In the genomic region with DNA sequence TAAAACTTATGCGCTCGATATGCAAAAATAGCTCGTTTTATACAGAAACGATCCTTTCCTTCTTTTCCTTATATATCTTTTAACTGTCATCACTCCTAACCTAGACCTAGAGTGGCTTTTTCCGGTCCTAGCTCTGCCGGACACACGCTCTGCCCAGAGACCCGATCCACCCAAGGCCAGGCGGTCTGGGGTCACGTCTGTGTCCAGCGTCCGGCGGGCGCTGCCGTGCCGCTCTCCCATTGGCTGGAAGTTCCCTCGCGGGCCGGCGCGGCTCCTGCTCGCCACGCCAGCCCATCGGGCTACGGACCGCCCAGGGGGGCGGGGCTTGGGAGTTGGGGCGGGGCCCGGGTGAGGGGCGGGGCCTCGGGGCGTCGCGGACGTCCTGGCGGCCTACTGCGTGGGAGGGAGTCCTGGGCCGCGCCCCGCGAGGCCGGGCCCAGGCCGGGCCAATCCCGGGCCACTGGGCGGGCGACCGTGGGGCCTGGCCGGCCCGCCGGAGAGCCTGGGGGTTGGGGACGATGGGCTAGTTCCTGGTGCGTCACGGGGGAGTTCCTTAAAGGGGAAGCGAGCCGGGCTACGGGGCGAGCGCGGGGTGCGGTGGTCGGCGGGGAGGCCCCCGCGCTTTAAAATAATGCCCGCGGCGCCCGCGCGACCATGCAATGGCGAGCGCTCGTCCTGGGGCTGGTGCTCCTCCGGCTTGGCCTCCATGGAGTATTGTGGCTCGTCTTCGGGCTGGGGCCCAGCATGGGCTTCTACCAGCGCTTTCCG, we compare ENCODE assay signal across 1 cellular context.
TF ChIP-seq lines count a peak whose summit lies in the region.

Gene EDEM1 (plus strand): TSS at position 556 of the 768 bp plus-strand sequence. CDS start 99 bp downstream, at position 655.

TF ChIP-seq in K562, 482 proteins besides CTCF, POLR2A, EP300 and RAD21 (continued from another document and continues in another):
- no peak for TF ChIP-seq MYBL2 (IDR thresholded peaks at IDR 0.05; ENCODE audit: low read depth)
- TF ChIP-seq MYBL2 (CRISPR knock-in tag; IDR thresholded peaks at IDR 0.05; ENCODE audit: borderline replicate concordance), result no peak
- no peak for TF ChIP-seq EZH2 (IDR thresholded peaks at IDR 0.05; ENCODE audit: borderline replicate concordance, low read depth, low read length)
- TF ChIP-seq ZFP1 (CRISPR knock-in tag; IDR thresholded peaks at IDR 0.05), result no peak
- TF ChIP-seq ZFX (CRISPR knock-in tag; IDR thresholded peaks at IDR 0.05), result peak; percentile 85
- no peak for TF ChIP-seq ZNF395 (CRISPR knock-in tag; IDR thresholded peaks at IDR 0.05)
- TF ChIP-seq, protein P1, sequence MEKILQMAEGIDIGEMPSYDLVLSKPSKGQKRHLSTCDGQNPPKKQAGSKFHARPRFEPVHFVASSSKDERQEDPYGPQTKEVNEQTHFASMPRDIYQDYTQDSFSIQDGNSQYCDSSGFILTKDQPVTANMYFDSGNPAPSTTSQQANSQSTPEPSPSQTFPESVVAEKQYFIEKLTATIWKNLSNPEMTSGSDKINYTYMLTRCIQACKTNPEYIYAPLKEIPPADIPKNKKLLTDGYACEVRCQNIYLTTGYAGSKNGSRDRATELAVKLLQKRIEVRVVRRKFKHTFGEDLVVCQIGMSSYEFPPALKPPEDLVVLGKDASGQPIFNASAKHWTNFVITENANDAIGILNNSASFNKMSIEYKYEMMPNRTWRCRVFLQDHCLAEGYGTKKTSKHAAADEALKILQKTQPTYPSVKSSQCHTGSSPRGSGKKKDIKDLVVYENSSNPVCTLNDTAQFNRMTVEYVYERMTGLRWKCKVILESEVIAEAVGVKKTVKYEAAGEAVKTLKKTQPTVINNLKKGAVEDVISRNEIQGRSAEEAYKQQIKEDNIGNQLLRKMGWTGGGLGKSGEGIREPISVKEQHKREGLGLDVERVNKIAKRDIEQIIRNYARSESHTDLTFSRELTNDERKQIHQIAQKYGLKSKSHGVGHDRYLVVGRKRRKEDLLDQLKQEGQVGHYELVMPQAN (IDR thresholded peaks at IDR 0.05; ENCODE audit: borderline replicate concordance), result peak; percentile 87
- no peak for TF ChIP-seq ZBTB8A (IDR thresholded peaks at IDR 0.05; ENCODE audit: partially characterized antibody)
- TF ChIP-seq TBP (optimal IDR thresholded peaks at IDR 0.05; ENCODE audit: low read depth, low read length), result peak; percentile 53
- TF ChIP-seq ZNF280A (IDR thresholded peaks at IDR 0.05; ENCODE audit: low read depth, partially characterized antibody), result no peak
- no peak for TF ChIP-seq PCBP2 (IDR thresholded peaks at IDR 0.05; ENCODE audit: low read depth, low read length, poor library complexity, severe bottlenecking)
- TF ChIP-seq BRCA1 (IDR thresholded peaks at IDR 0.05), result no peak
- no peak for TF ChIP-seq BRCA1 (CRISPR knock-in tag; IDR thresholded peaks at IDR 0.05)
- no peak for TF ChIP-seq E2F3 (CRISPR knock-in tag; IDR thresholded peaks at IDR 0.05)
- TF ChIP-seq ZNF764 (CRISPR knock-in tag; IDR thresholded peaks at IDR 0.05; ENCODE audit: low read depth), result no peak
- TF ChIP-seq, protein P2, sequence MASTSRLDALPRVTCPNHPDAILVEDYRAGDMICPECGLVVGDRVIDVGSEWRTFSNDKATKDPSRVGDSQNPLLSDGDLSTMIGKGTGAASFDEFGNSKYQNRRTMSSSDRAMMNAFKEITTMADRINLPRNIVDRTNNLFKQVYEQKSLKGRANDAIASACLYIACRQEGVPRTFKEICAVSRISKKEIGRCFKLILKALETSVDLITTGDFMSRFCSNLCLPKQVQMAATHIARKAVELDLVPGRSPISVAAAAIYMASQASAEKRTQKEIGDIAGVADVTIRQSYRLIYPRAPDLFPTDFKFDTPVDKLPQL (IDR thresholded peaks at IDR 0.05; ENCODE audit: extremely low read depth, insufficient read length), result no peak
- no peak for TF ChIP-seq ZC3H11A (IDR thresholded peaks at IDR 0.05; ENCODE audit: low read depth, low read length)
- no peak for TF ChIP-seq MYNN (IDR thresholded peaks at IDR 0.05)
- TF ChIP-seq MYNN (CRISPR knock-in tag; IDR thresholded peaks at IDR 0.05), result no peak
- no peak for TF ChIP-seq HBP1 (CRISPR knock-in tag; IDR thresholded peaks at IDR 0.05)
- TF ChIP-seq NFATC3 (IDR thresholded peaks at IDR 0.05), result no peak
- TF ChIP-seq KDM2B (CRISPR knock-in tag; IDR thresholded peaks at IDR 0.05), result 0 out of 2 replicates have a peak, but pooled peaks have one; percentile 9
- no peak for TF ChIP-seq MIER1 (IDR thresholded peaks at IDR 0.05; ENCODE audit: low read depth)
- TF ChIP-seq HCFC1 (IDR thresholded peaks at IDR 0.05; ENCODE audit: low read depth, low read length), result no peak
- TF ChIP-seq SIRT6 (IDR thresholded peaks at IDR 0.05; ENCODE audit: low read depth, low read length), result no peak
- TF ChIP-seq SMAD2 (IDR thresholded peaks at IDR 0.05; ENCODE audit: low read depth, low read length), result no peak
- peak; percentile 66; the same call in 1 of the 2 replicates for TF ChIP-seq ELF2 (CRISPR knock-in tag; IDR thresholded peaks at IDR 0.05)
- TF ChIP-seq LCOR (CRISPR knock-in tag; IDR thresholded peaks at IDR 0.05), result peak; percentile 76
- TF ChIP-seq ZNF589 (CRISPR knock-in tag; IDR thresholded peaks at IDR 0.05; ENCODE audit: low read depth), result no peak
- TF ChIP-seq ELF1 (tag; IDR thresholded peaks at IDR 0.05), result peak; percentile 91
- TF ChIP-seq KLF13 (tag; IDR thresholded peaks at IDR 0.05; ENCODE audit: borderline replicate concordance, low read depth), result no peak
- 0 out of 2 replicates have a peak, but pooled peaks have one; percentile 55 for TF ChIP-seq RBM15 (IDR thresholded peaks at IDR 0.05; ENCODE audit: insufficient read depth, low read length)
- no peak for TF ChIP-seq ZNF699 (CRISPR knock-in tag; IDR thresholded peaks at IDR 0.05; ENCODE audit: insufficient replicate concordance)
- TF ChIP-seq TSHZ1 (CRISPR knock-in tag; IDR thresholded peaks at IDR 0.05), result no peak
- no peak for TF ChIP-seq CBX1 (IDR thresholded peaks at IDR 0.05; ENCODE audit: low read depth)
- no peak for TF ChIP-seq ZBTB5 (IDR thresholded peaks at IDR 0.05)
- TF ChIP-seq, protein P3, sequence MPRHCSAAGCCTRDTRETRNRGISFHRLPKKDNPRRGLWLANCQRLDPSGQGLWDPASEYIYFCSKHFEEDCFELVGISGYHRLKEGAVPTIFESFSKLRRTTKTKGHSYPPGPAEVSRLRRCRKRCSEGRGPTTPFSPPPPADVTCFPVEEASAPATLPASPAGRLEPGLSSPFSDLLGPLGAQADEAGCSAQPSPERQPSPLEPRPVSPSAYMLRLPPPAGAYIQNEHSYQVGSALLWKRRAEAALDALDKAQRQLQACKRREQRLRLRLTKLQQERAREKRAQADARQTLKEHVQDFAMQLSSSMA (CRISPR knock-in tag; IDR thresholded peaks at IDR 0.05), result peak; percentile 70; the same call in 1 of the 2 replicates
- TF ChIP-seq SIN3B (IDR thresholded peaks at IDR 0.05; ENCODE audit: low read depth), result no peak
- TF ChIP-seq HDAC3 (IDR thresholded peaks at IDR 0.05; ENCODE audit: borderline replicate concordance, partially characterized antibody), result no peak
- TF ChIP-seq TEAD2 (tag; IDR thresholded peaks at IDR 0.05), result no peak
- no peak for TF ChIP-seq CBFA2T2 (conservative IDR thresholded peaks at IDR 0.05)
- TF ChIP-seq ZNF212 (CRISPR knock-in tag; IDR thresholded peaks at IDR 0.05), result peak; percentile 42; the same call in 1 of the 2 replicates
- no peak for TF ChIP-seq ZNF583 (CRISPR knock-in tag; IDR thresholded peaks at IDR 0.05)
- TF ChIP-seq HLTF (IDR thresholded peaks at IDR 0.05), result no peak
- TF ChIP-seq ZFP30 (CRISPR knock-in tag; IDR thresholded peaks at IDR 0.05; ENCODE audit: borderline replicate concordance), result no peak
- TF ChIP-seq ZNF174 (CRISPR knock-in tag; IDR thresholded peaks at IDR 0.05), result no peak
- TF ChIP-seq PRPF4 (IDR thresholded peaks at IDR 0.05; ENCODE audit: insufficient read depth, low read depth, low read length, poor library complexity, severe bottlenecking), result no peak
- TF ChIP-seq PHTF2 (CRISPR knock-in tag; IDR thresholded peaks at IDR 0.05), result no peak
- TF ChIP-seq BCL6 (CRISPR knock-in tag; IDR thresholded peaks at IDR 0.05), result no peak
- no peak for TF ChIP-seq XRCC5 (IDR thresholded peaks at IDR 0.05; ENCODE audit: low read depth, low read length)
- TF ChIP-seq RB1 (IDR thresholded peaks at IDR 0.05; ENCODE audit: low read depth), result peak; percentile 45; the same call in 1 of the 2 replicates
- no peak for TF ChIP-seq C11orf30 (IDR thresholded peaks at IDR 0.05; ENCODE audit: low read depth)
